26 cellular contexts compared by ENCODE assay signal in genomic region chr18:63564021-63564420, GRCh38. TPM values are rescaled to one million over a fixed set of nuclear protein-coding genes. Genes with fewer than 3 reads are reported as not detected.
DNase-seq lines count a peak whose midpoint lies in the region; TF ChIP-seq lines count a peak whose summit lies in the region.
"Had no signal": no experiment of that assay in that cellular context is flagged by ENCODE, and none has a peak within 500 bp of the region (broad histone marks: within the 10 kb centered on the region; RNA-seq: fewer than 3 reads in every experiment).

No MANE protein-coding gene starts in this region.

- H3K4me3 Mint-ChIP-seq in activated CD4-positive, alpha-beta T cell treated with anti-CD3 and anti-CD28 coated beads, Interleukin-2, amount 10 ng/mL, durations not matched to agents 24 days and 14 days = no peak overlapping the region
- H3K4me3 Mint-ChIP-seq: B cell; CD4-positive, alpha-beta T cell; CD8-positive, alpha-beta T cell had no signal

- no peak for TF ChIP-seq POLR2A in esophagus muscularis mucosa (IDR thresholded peaks at IDR 0.05; ENCODE audit: low read depth)

- H3K4me1 ChIP-seq in esophagus muscularis mucosa = no peaks in the 10 kb centered on the region
- H3K4me1 ChIP-seq: A549, Caco-2 had no signal

- intact Hi-C loops in activated CD4-positive, alpha-beta T cell treated with anti-CD3 and anti-CD28 coated beads, Interleukin-2, amount 10 ng/mL, durations not matched to agents 24 days and 14 days (cut with micrococcal nuclease) = no loop called here
- intact Hi-C loops in esophagus muscularis mucosa (cut with DNase I) = no loop called here

- peak; percentile 10 for DNase-seq in activated CD4-positive, alpha-beta T cell treated with anti-CD3 and anti-CD28 coated beads, Interleukin-2, amount 10 ng/mL, durations not matched to agents 24 days and 14 days
- DNase-seq in activated CD4-positive, alpha-beta T cell treated with anti-CD3 and anti-CD28 coated beads for 4 hours = no peak
- peak; percentile 17 for DNase-seq in esophagus muscularis mucosa (ENCODE audit: extremely low spot score)
- no peak for DNase-seq in NCI-H2171 (lab: John Stamatoyannopoulos, UW)
- DNase-seq in amniotic stem cell (lab: John Stamatoyannopoulos, UW) = no peak
- DNase-seq: AML-193; Caco-2; Calu3; CD4-positive, alpha-beta T cell; CD8-positive, alpha-beta T cell; DMS 273 treated with DMSO at 0.1 percent for 48 hours; DMS153; DMS53; DMS79; DND-41; EL; GDM1 had no signal

- H3K27me3 ChIP-seq in esophagus muscularis mucosa = peaks cover 0 to 16% (median 0%) of the 10 kb centered on the region in 4 donors
- H3K27me3 ChIP-seq: BLaER1 treated with 17β-estradiol and CSF1 and Interleukin-3, amounts not matched to agents 10 nM and 100 nM had no signal

- no peak for TF ChIP-seq CTCF in esophagus muscularis mucosa (IDR thresholded peaks at IDR 0.05)

- H3K9me3 ChIP-seq in esophagus muscularis mucosa = no peaks in the 10 kb centered on the region
- H3K9me3 ChIP-seq: A549, Caco-2 had no signal

- H3K36me3 Mint-ChIP-seq in activated CD4-positive, alpha-beta T cell treated with anti-CD3 and anti-CD28 coated beads, Interleukin-2, amount 10 ng/mL, durations not matched to agents 24 days and 14 days (ENCODE audit: low read depth) = no peaks in the 10 kb centered on the region
- H3K36me3 Mint-ChIP-seq: CD8-positive, alpha-beta T cell had no signal

- no peak for TF ChIP-seq EP300 in esophagus muscularis mucosa (IDR thresholded peaks at IDR 0.05)

- H3K9me3 Mint-ChIP-seq in activated CD4-positive, alpha-beta T cell treated with anti-CD3 and anti-CD28 coated beads, Interleukin-2, amount 10 ng/mL, durations not matched to agents 24 days and 14 days = no peaks in the 10 kb centered on the region
- H3K9me3 Mint-ChIP-seq: CD4-positive, alpha-beta T cell; CD8-positive, alpha-beta T cell had no signal

- H3K36me3 ChIP-seq in esophagus muscularis mucosa = no peaks in the 10 kb centered on the region
- H3K36me3 ChIP-seq: BLaER1 treated with 17β-estradiol and CSF1 and Interleukin-3, amounts not matched to agents 10 nM and 100 nM had no signal

- no peak overlapping the region for H3K27ac ChIP-seq in esophagus muscularis mucosa (replicated peaks in 1 of 4)
- H3K27ac ChIP-seq: 22Rv1; A549; BLaER1 treated with 17β-estradiol and CSF1 and Interleukin-3, amounts not matched to agents 10 nM and 100 nM; C4-2B had no signal

- no peak overlapping the region for H3K27ac Mint-ChIP-seq in activated CD4-positive, alpha-beta T cell treated with anti-CD3 and anti-CD28 coated beads, Interleukin-2, amount 10 ng/mL, durations not matched to agents 24 days and 14 days
- H3K27ac Mint-ChIP-seq: B cell; CD4-positive, alpha-beta T cell; CD8-positive, alpha-beta T cell had no signal

- 86% methylated on average over 4 of the region's 4 CpGs for WGBS in esophagus muscularis mucosa

- no peaks in the 10 kb centered on the region for H3K4me1 Mint-ChIP-seq in activated CD4-positive, alpha-beta T cell treated with anti-CD3 and anti-CD28 coated beads, Interleukin-2, amount 10 ng/mL, durations not matched to agents 24 days and 14 days

- H3K27me3 Mint-ChIP-seq in activated CD4-positive, alpha-beta T cell treated with anti-CD3 and anti-CD28 coated beads, Interleukin-2, amount 10 ng/mL, durations not matched to agents 24 days and 14 days = peaks cover 7% of the 10 kb centered on the region

- no peak overlapping the region for H3K4me3 ChIP-seq in esophagus muscularis mucosa
- H3K4me3 ChIP-seq: A549; BLaER1 treated with 17β-estradiol and CSF1 and Interleukin-3, amounts not matched to agents 10 nM and 100 nM; GM12878 had no signal

RNA-seq across cellular contexts. Expression of gene SERPINB12, which starts 21.9 kb away (rescaled TPM):
- not detected in 2 replicates for total RNA-seq in activated CD4-positive, alpha-beta T cell treated with anti-CD3 and anti-CD28 coated beads, Interleukin-2, amount 10 ng/mL, durations not matched to agents 24 days and 14 days
- not detected for total RNA-seq in esophagus muscularis mucosa
- total RNA-seq: A172; B cell; Caco-2; Calu3; CD4-positive, alpha-beta T cell; CD8-positive, alpha-beta T cell; Daoy; G401; GM12878 had no signal

RNA-seq across cellular contexts. Expression of gene SERPINB13, which starts 23.1 kb away (rescaled TPM):
- total RNA-seq in activated CD4-positive, alpha-beta T cell treated with anti-CD3 and anti-CD28 coated beads, Interleukin-2, amount 10 ng/mL, durations not matched to agents 24 days and 14 days = not detected in 2 replicates
- total RNA-seq in esophagus muscularis mucosa = not detected
- total RNA-seq: A172; B cell; Caco-2; Calu3; CD4-positive, alpha-beta T cell; CD8-positive, alpha-beta T cell; Daoy; G401; GM12878 had no signal

Comparison
In these comparisons a context has a peak if more than half of its experiments do, and no peak if none do; other contexts are left out.
1. DNase-seq: peak in activated CD4-positive, alpha-beta T cell treated with anti-CD3 and anti-CD28 coated beads, Interleukin-2, amount 10 ng/mL, durations not matched to agents 24 days and 14 days (single experiment) and esophagus muscularis mucosa (single experiment); none in activated CD4-positive, alpha-beta T cell treated with anti-CD3 and anti-CD28 coated beads for 4 hours (0 of 2), NCI-H2171 (single experiment) and amniotic stem cell (single experiment).